In the genomic region with DNA sequence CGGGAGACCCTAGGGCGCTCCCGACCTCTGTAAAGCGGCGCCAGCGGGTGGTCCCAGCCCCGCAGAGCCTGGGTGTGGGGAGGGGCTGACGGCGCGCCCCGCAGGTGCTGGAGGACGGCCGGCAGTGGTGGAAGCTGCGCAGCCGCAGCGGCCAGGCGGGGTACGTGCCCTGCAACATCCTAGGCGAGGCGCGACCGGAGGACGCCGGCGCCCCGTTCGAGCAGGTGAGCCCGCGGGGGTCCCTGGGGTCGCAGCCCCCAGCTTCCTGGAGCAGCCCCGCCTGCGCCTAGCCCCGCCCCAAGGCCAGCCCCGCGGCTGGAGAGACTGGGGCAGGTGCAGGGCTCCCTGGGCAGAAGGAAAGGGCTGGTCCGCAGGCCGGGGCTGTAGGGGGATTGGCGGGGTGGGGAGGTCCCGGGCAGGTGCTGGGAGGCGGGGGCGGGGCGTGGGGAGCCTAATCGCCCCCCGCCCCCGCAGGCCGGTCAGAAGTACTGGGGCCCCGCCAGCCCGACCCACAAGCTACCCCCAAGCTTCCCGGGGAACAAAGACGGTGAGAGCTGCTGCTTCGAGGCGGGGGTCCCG, we compare ENCODE assay signal across 9 cellular contexts. TPM values are rescaled to one million over a fixed set of nuclear protein-coding genes. Genes with fewer than 3 reads are reported as not detected.
A peak's percentile ranks its signal among the peaks of the same experiment; 100 is the strongest.
DNase-seq lines count a peak whose midpoint lies in the region; ATAC-seq and TF ChIP-seq lines count a peak whose summit lies in the region.
"Had no signal": no experiment of that assay in that cellular context is flagged by ENCODE, and none has a peak within 500 bp of the region (broad histone marks: within the 10 kb centered on the region; RNA-seq: fewer than 3 reads in every experiment).

No MANE protein-coding gene starts in this region.

- H3K9me2 ChIP-seq in PC-9 (ENCODE audit: insufficient read depth), result no peaks in the 10 kb centered on the region

- peaks cover 26 to 74% (median 60%) of the 10 kb centered on the region in 7 donors for H3K27me3 ChIP-seq in heart right ventricle
- H3K27me3 ChIP-seq in PC-9 (ENCODE audit: insufficient read depth, low read depth), result no peaks in the 10 kb centered on the region
- no peaks in the 10 kb centered on the region for H3K27me3 ChIP-seq in iPS-15b (ENCODE audit: control insufficient read depth, insufficient read depth, low read length)
- peaks cover 64% of the 10 kb centered on the region for H3K27me3 ChIP-seq in transverse colon

- in situ Hi-C loops in transverse colon (cut with MboI; ENCODE audit: low pct_ligation_motif_present in 1 of 4, low pct_unique_long_range_greater_than_20kb in 1 of 4, low sequenced_read_pairs in 3 of 4), result loop anchor here in 1 of 4 donors (10.0 kb wide), 1 partner anchor 61 kb away; no protein-coding TSS in a partner anchor

- peak overlapping the region; percentile 90 for H3K4me2 ChIP-seq in PC-9

- no peak for TF ChIP-seq CTCF in heart right ventricle (IDR thresholded peaks at IDR 0.05)
- no peak for TF ChIP-seq CTCF in PC-9 (conservative IDR thresholded peaks at IDR 0.05)
- no peak for TF ChIP-seq CTCF in transverse colon (IDR thresholded peaks at IDR 0.05)

- H3K4me3 ChIP-seq in heart right ventricle (peak overlapping the region in 6 of 10 donors; percentile 21 to 48 (median 30)), PC-9 (no peak overlapping the region), iPS-15b (ENCODE audit: low read depth, low read length) (peak overlapping the region; percentile 53), transverse colon (peak overlapping the region in 3 of 4 donors; percentile 4 to 39 (median 22))

- peaks cover 13 to 63% (median 25%) of the 10 kb centered on the region in 9 donors for H3K4me1 ChIP-seq in heart right ventricle
- H3K4me1 ChIP-seq in PC-9 (replicated peaks; ENCODE audit: insufficient read depth), result peaks cover 31% of the 10 kb centered on the region
- H3K4me1 ChIP-seq in iPS-15b (ENCODE audit: control insufficient read depth, insufficient read depth, low read length), result peaks cover 5% of the 10 kb centered on the region
- peaks cover 14 to 53% (median 40%) of the 10 kb centered on the region in 4 donors for H3K4me1 ChIP-seq in transverse colon

- H3F3A ChIP-seq in PC-9 (ENCODE audit: insufficient read depth, low read depth), result peaks cover 16% of the 10 kb centered on the region

- POLR2A ChIA-PET in PC-9 (lab: Charles Lee; ENCODE audit: unreplicated experiment), result interaction anchor here (0.5 to 1.4 kb wide), 5 partner anchors 19 to 84 kb away, joined by 3 to 8 read pairs (median 5); a partner anchor contains a TSS

- peak overlapping the region in 1 of 10 donors; percentile 60 for H3K27ac ChIP-seq in heart right ventricle
- peak overlapping the region; percentile 91 for H3K27ac ChIP-seq in PC-9
- H3K27ac ChIP-seq in transverse colon, result peak overlapping the region; percentile 63 to 73 (median 70)

- 0 out of 2 replicates have a peak, but pooled peaks cover 4% of the 10 kb centered on the region for H3K79me2 ChIP-seq in PC-9 (ENCODE audit: low read depth)

- no peak for TF ChIP-seq EP300 in transverse colon (IDR thresholded peaks at IDR 0.05; ENCODE audit: low read depth)

- H2AFZ ChIP-seq in PC-9, result no peak overlapping the region

- no peak for DNase-seq in heart right ventricle
- DNase-seq in cardiac septum (ENCODE audit: low spot score), result no peak
- no peak for DNase-seq in PC-9
- no peak for DNase-seq in transverse colon
- no peak for DNase-seq in stimulated activated CD4-positive, alpha-beta T cell treated with anti-CD3 and anti-CD28 coated beads, Interleukin-12 subunit alpha, Interleukin-12 subunit beta, amount 100 ng/mL, for 4 hours

- no peaks in the 10 kb centered on the region for H4K20me1 ChIP-seq in PC-9 (ENCODE audit: insufficient read depth)

- H3K36me3 ChIP-seq in heart right ventricle (no peaks in the 10 kb centered on the region), PC-9 (ENCODE audit: low read depth) (no peaks in the 10 kb centered on the region), iPS-15b (ENCODE audit: control insufficient read depth, insufficient read depth, low read length) (no peaks in the 10 kb centered on the region), transverse colon (no peaks in the 10 kb centered on the region)

- H3K9me3 ChIP-seq in heart right ventricle (no peaks in the 10 kb centered on the region), PC-9 (ENCODE audit: insufficient read depth, low read depth) (no peaks in the 10 kb centered on the region), iPS-15b (ENCODE audit: control insufficient read depth, insufficient read depth, low read length) (no peaks in the 10 kb centered on the region), transverse colon (no peaks in the 10 kb centered on the region)

- CTCF ChIA-PET in PC-9 (lab: Charles Lee), result interaction anchor here (1.3 kb wide), 1 partner anchor 30 kb away, joined by 18 read pairs; a partner anchor contains a TSS

- 2 to 3% methylated on average over 31 to 53 of the region's 53 CpGs for WGBS in heart right ventricle, 2 donors
- 19% methylated on average over 35 of the region's 53 CpGs; no CpG with 5 or more reads in 1 of the 2 donors for WGBS in transverse colon (ENCODE audit: low coverage in 1 of 2), 2 donors

- TF ChIP-seq POLR2A in transverse colon (IDR thresholded peaks at IDR 0.05), result no peak

- intact Hi-C loops in heart right ventricle (cut with DNase I), result loop anchor here in 7 of 10 donors (2.0 to 10.0 kb wide), 4 partner anchors 61 to 171 kb away; no protein-coding TSS in a partner anchor
- intact Hi-C loops in cardiac septum (cut with DNase I), result no loop called here
- intact Hi-C loops in PC-9 (cut with micrococcal nuclease; ENCODE audit: unreplicated experiment), result loop anchor here (2.0 to 10.0 kb wide), 2 partner anchors 29 to 161 kb away; a partner anchor contains a TSS
- intact Hi-C loops in transverse colon (cut with DNase I; ENCODE audit: low total_unique reads), result no loop called here

- ATAC-seq in heart right ventricle (no peak), GM18517 (IDR thresholded peaks at IDR 0.05; ENCODE audit: unreplicated experiment) (no peak), HG03571 (IDR thresholded peaks at IDR 0.05; ENCODE audit: unreplicated experiment) (no peak)
- ATAC-seq: sciatic nerve had no signal

- no TSS peak for BruUV-seq in PC-9 (replicated peaks; lab: Mats Ljungman, UMichigan)

- no peak overlapping the region for H3K9ac ChIP-seq in iPS-15b (ENCODE audit: low read depth, low read length)

RNA-seq across cellular contexts. Expression of a gene that starts 19.7 kb away (rescaled TPM):
- total RNA-seq in heart right ventricle, result 1 to 10 TPM; 1.2 to 6.7 (median 2.3) TPM
- polyA plus RNA-seq in heart right ventricle, result 1 to 10 TPM; 3.4 to 3.9 TPM
- total RNA-seq in cardiac septum, result 2.3 TPM
- total RNA-seq in PC-9 (2021), result 228 and 229 TPM in 2 replicates
- total RNA-seq in transverse colon, result 1,000 to 10,000 TPM in 1 of 4 donors, 100 to 1,000 TPM in 3; 257 to 1,130 (median 322) TPM

RNA-seq across cellular contexts. Expression of a gene that starts 21.6 kb away (rescaled TPM):
- 100 to 1,000 TPM in 5 of 10 donors, 10 to 100 TPM in 5; 76.2 to 115 (median 96.3) TPM for total RNA-seq in heart right ventricle
- polyA plus RNA-seq in heart right ventricle, result 100 to 1,000 TPM in 1 of 2 donors, 10 to 100 TPM in 1; 55.3 to 124 TPM
- 92.4 TPM for total RNA-seq in cardiac septum
- 434 and 446 TPM in 2 replicates for total RNA-seq in PC-9 (2021)
- 100 to 1,000 TPM; 124 to 164 (median 141) TPM for total RNA-seq in transverse colon

RNA-seq across cellular contexts. Expression of a gene that starts 30.1 kb away (rescaled TPM):
- 10 to 100 TPM; 10.6 to 24.2 (median 14.5) TPM for total RNA-seq in heart right ventricle
- 10 to 100 TPM; 10.1 to 21.4 TPM for polyA plus RNA-seq in heart right ventricle
- 15.5 TPM for total RNA-seq in cardiac septum
- 34.0 and 36.6 TPM in 2 replicates for total RNA-seq in PC-9 (2021)
- total RNA-seq in transverse colon, result 100 to 1,000 TPM in 1 of 4 donors, 10 to 100 TPM in 3; 19.3 to 121 (median 41.8) TPM

RNA-seq across cellular contexts. Expression of a gene that starts 30.7 kb away (rescaled TPM):
- total RNA-seq in heart right ventricle, result 10 to 100 TPM; 11.0 to 25.7 (median 15.5) TPM
- 10 to 100 TPM; 18.3 to 39.9 TPM for polyA plus RNA-seq in heart right ventricle
- 21.3 TPM for total RNA-seq in cardiac septum
- total RNA-seq in PC-9 (2021), result 36.9 and 44.4 TPM in 2 replicates
- total RNA-seq in transverse colon, result 10 to 100 TPM; 24.4 to 84.5 (median 34.0) TPM

RNA-seq across cellular contexts. Expression of a gene that starts 51.6 kb away (rescaled TPM):
- total RNA-seq in heart right ventricle, result 10 to 100 TPM; 20.6 to 29.4 (median 26.0) TPM
- polyA plus RNA-seq in heart right ventricle, result 10 to 100 TPM; 15.0 to 32.4 TPM
- 38.7 TPM for total RNA-seq in cardiac septum
- total RNA-seq in PC-9 (2021), result 52.7 and 61.9 TPM in 2 replicates
- 100 to 1,000 TPM in 1 of 4 donors, 10 to 100 TPM in 3; 28.0 to 239 (median 38.4) TPM for total RNA-seq in transverse colon

Comparison
In these comparisons a context has a peak if more than half of its experiments do, and no peak if none do; other contexts are left out.
1. intact Hi-C loops: an anchor here in heart right ventricle (2.0 to 10.0 kb wide) and PC-9 (2.0 to 10.0 kb wide); none called in cardiac septum and transverse colon.
2. RNA of a gene that starts 19.7 kb away (total RNA-seq): 257 to 1,130 TPM in transverse colon and 228 to 229 TPM in PC-9; 1.2 to 6.7 TPM in heart right ventricle and 2.3 TPM in cardiac septum (single experiment); every median in the first group is over 10 times any median in the second.